31 cellular contexts compared by ENCODE assay signal in the genomic region with DNA sequence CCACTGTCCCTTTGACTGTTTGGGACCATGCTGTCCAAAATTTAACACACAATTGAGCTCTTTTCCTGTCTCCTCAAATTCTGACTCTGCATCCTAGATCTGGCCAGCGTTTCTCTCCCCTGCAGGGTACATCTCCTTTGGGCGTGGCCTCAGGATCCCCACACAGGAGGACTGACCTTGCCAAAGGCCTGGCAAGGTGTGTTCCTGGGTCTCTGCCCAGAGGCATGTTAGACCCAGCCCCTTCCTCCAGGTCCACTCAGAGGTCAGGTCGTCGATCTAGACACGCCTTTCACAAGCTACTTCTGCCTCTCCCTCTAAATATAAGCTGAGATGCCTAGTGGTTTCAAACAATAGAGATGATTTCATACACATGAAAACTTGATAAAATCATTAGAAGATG. TPM values are rescaled to one million over a fixed set of nuclear protein-coding genes. Genes with fewer than 3 reads are reported as not detected.
"Had no signal": no experiment of that assay in that cellular context is flagged by ENCODE, and none has a peak within 500 bp of the region (broad histone marks: within the 10 kb centered on the region; RNA-seq: fewer than 3 reads in every experiment).

No MANE protein-coding gene starts in this region.

- H3K9me3 ChIP-seq: esophagus muscularis mucosa, gastrocnemius medialis, heart left ventricle had no signal

- H3K4me3 ChIP-seq: esophagus muscularis mucosa, gastrocnemius medialis, heart left ventricle had no signal

- DNase-seq: activated B cell treated with CpG ODN at 0.5 μM for 24 hours; activated CD4-positive, alpha-beta memory T cell treated with anti-CD3 and anti-CD28 coated beads, Interleukin-2, amount 10 ng/mL, durations not matched to agents 7 days and 5 days; activated CD4-positive, alpha-beta T cell treated with anti-CD3 and anti-CD28 coated beads for 48 hours; activated effector memory CD4-positive, alpha-beta T cell treated with Interleukin-2 at 50 U/mL for 16 hours; activated gamma-delta T cell treated with Interleukin-2 at 50 U/mL for 16 hours; activated naive CD4-positive, alpha-beta T cell treated with anti-CD3 and anti-CD28 coated beads, Interleukin-2, amount 50 U/mL, for 16 hours; activated naive CD4-positive, alpha-beta T cell treated with Interleukin-2 at 50 U/mL for 16 hours; activated T-cell treated with anti-CD3 and anti-CD28 coated beads, Interleukin-2, amount 50 U/mL, for 4 hours; amniotic stem cell; anterior cingulate cortex; brain microvascular endothelial cell; cortex of kidney; dermis blood vessel endothelial cell; effector CD4-positive, alpha-beta T cell; effector memory CD8-positive, alpha-beta T cell; erythroblast; foreskin keratinocyte; gastrocnemius medialis; glutamatergic neuron; heart left ventricle; T-helper 1 cell; T-helper 17 cell; T1000; WERI-Rb-1 had no signal

- H3K36me3 ChIP-seq: brain microvascular endothelial cell, esophagus muscularis mucosa, gastrocnemius medialis, heart left ventricle, WERI-Rb-1 had no signal

- H3K27me3 ChIP-seq: brain microvascular endothelial cell, esophagus muscularis mucosa, foreskin keratinocyte, gastrocnemius medialis, heart left ventricle had no signal

- H3K4me1 ChIP-seq: gastrocnemius medialis, heart left ventricle had no signal

- H3K27ac ChIP-seq: brain microvascular endothelial cell, esophagus muscularis mucosa, foreskin keratinocyte, gastrocnemius medialis, heart left ventricle, WERI-Rb-1 had no signal

RNA-seq across cellular contexts. Expression of a gene that starts 45.4 kb away (rescaled TPM):
- total RNA-seq: activated B cell treated with CpG ODN at 0.5 μM for 24 hours; activated CD4-positive, alpha-beta memory T cell treated with anti-CD3 and anti-CD28 coated beads, Interleukin-2, amount 10 ng/mL, durations not matched to agents 7 days and 5 days; activated T-cell treated with anti-CD3 and anti-CD28 coated beads, Interleukin-2, amount 50 U/mL, for 4 hours; activated T-helper 17 cell treated with anti-CD3 and anti-CD28 coated beads, Interleukin-2, amount 50 U/mL, for 72 hours; astrocyte; bronchial epithelial cell; cardiac septum; chondrocyte; dermis blood vessel endothelial cell; esophagus muscularis mucosa; foreskin keratinocyte; gastrocnemius medialis; heart left ventricle; T-helper 17 cell had no signal
- polyA plus RNA-seq: adipose tissue, foreskin keratinocyte, heart left ventricle had no signal
